Comparison of ENCODE assay signal across 1 cellular context in genomic region chr1:5599541-5599940, GRCh38.
TF ChIP-seq lines count a peak whose summit lies in the region.

No MANE protein-coding gene starts in this region.

TF ChIP-seq in H1, 55 proteins besides CTCF, POLR2A, EP300 and RAD21:
- no peak for TF ChIP-seq NRF1 (IDR thresholded peaks at IDR 0.05; ENCODE audit: low read depth, low read length)
- no peak for TF ChIP-seq SIX5 (IDR thresholded peaks at IDR 0.05; ENCODE audit: low read depth, low read length)
- no peak for TF ChIP-seq E2F6 (IDR thresholded peaks at IDR 0.05)
TF ChIP-seq in H1: peak in this region for 0.
